Comparison of ENCODE assay signal across 1 cellular context in genomic region chr19:5090780-5091575, GRCh38.
TF ChIP-seq lines count a peak whose summit lies in the region.

No MANE protein-coding gene starts in this region.

TF ChIP-seq in K562, 482 proteins besides CTCF, POLR2A, EP300 and RAD21 (continued from another document and continues in another):
- no peak for TF ChIP-seq ZNF407 (IDR thresholded peaks at IDR 0.05; ENCODE audit: low read depth)
- no peak for TF ChIP-seq TCF7L2 (IDR thresholded peaks at IDR 0.05; ENCODE audit: low read depth, low read length)
- TF ChIP-seq ADNP (tag; IDR thresholded peaks at IDR 0.05), result 0 out of 2 replicates have a peak, but pooled peaks have one; percentile 20
- TF ChIP-seq HMG20A (CRISPR knock-in tag; conservative IDR thresholded peaks at IDR 0.05), result no peak
- no peak for TF ChIP-seq CBX5 (IDR thresholded peaks at IDR 0.05; ENCODE audit: borderline replicate concordance, low read depth)
- TF ChIP-seq MIER1 (IDR thresholded peaks at IDR 0.05; ENCODE audit: low read depth), result no peak
- TF ChIP-seq BRD4 (IDR thresholded peaks at IDR 0.05), result peak; percentile 71; the same call in 1 of the 2 replicates
- no peak for TF ChIP-seq HINFP (tag; conservative IDR thresholded peaks at IDR 0.05; ENCODE audit: low read depth)
- no peak for TF ChIP-seq NBN (IDR thresholded peaks at IDR 0.05; ENCODE audit: low read depth)
- TF ChIP-seq ZKSCAN1 (IDR thresholded peaks at IDR 0.05; ENCODE audit: low read depth, low read length), result 0 out of 2 replicates have a peak, but pooled peaks have one; percentile 41
- no peak for TF ChIP-seq COPS2 (conservative IDR thresholded peaks at IDR 0.05)
- TF ChIP-seq ZNF384 (IDR thresholded peaks at IDR 0.05; ENCODE audit: low read depth, low read length), result no peak
- peak; percentile 17; the same call in 1 of the 2 replicates for TF ChIP-seq THAP12 (CRISPR knock-in tag; IDR thresholded peaks at IDR 0.05)
- TF ChIP-seq ZNF224 (CRISPR knock-in tag; IDR thresholded peaks at IDR 0.05), result no peak
- TF ChIP-seq NFIX (CRISPR knock-in tag; IDR thresholded peaks at IDR 0.05; ENCODE audit: low read depth), result no peak
- TF ChIP-seq E2F3 (CRISPR knock-in tag; IDR thresholded peaks at IDR 0.05), result no peak
- TF ChIP-seq THAP7 (CRISPR knock-in tag; IDR thresholded peaks at IDR 0.05), result no peak
- no peak for TF ChIP-seq ZNF77 (CRISPR knock-in tag; IDR thresholded peaks at IDR 0.05)
- TF ChIP-seq NCOA4 (IDR thresholded peaks at IDR 0.05; ENCODE audit: partially characterized antibody), result no peak
- peak; percentile 95 for TF ChIP-seq ARID1B (IDR thresholded peaks at IDR 0.05)
- TF ChIP-seq CC2D1A (IDR thresholded peaks at IDR 0.05), result peak; percentile 22; the same call in 1 of the 2 replicates
- TF ChIP-seq ZFP36 (IDR thresholded peaks at IDR 0.05; ENCODE audit: low read depth, low read length, partially characterized antibody), result no peak
- no peak for TF ChIP-seq ZNF23 (CRISPR knock-in tag; IDR thresholded peaks at IDR 0.05)
- TF ChIP-seq THRA (IDR thresholded peaks at IDR 0.05), result no peak
- TF ChIP-seq CHD2 (IDR thresholded peaks at IDR 0.05; ENCODE audit: low read depth, low read length), result no peak
- no peak for TF ChIP-seq ZNF707 (CRISPR knock-in tag; conservative IDR thresholded peaks at IDR 0.05)
- no peak for TF ChIP-seq ZBTB40 (IDR thresholded peaks at IDR 0.05)
- TF ChIP-seq ZBTB40 (CRISPR knock-in tag; IDR thresholded peaks at IDR 0.05), result no peak
- no peak for TF ChIP-seq ZBTB34 (CRISPR knock-in tag; IDR thresholded peaks at IDR 0.05)
- TF ChIP-seq MCM3 (IDR thresholded peaks at IDR 0.05), result no peak
- TF ChIP-seq ATF2 (CRISPR knock-in tag; IDR thresholded peaks at IDR 0.05), result no peak
